ENCODE assay signal across 8 cellular contexts in the genomic region with DNA sequence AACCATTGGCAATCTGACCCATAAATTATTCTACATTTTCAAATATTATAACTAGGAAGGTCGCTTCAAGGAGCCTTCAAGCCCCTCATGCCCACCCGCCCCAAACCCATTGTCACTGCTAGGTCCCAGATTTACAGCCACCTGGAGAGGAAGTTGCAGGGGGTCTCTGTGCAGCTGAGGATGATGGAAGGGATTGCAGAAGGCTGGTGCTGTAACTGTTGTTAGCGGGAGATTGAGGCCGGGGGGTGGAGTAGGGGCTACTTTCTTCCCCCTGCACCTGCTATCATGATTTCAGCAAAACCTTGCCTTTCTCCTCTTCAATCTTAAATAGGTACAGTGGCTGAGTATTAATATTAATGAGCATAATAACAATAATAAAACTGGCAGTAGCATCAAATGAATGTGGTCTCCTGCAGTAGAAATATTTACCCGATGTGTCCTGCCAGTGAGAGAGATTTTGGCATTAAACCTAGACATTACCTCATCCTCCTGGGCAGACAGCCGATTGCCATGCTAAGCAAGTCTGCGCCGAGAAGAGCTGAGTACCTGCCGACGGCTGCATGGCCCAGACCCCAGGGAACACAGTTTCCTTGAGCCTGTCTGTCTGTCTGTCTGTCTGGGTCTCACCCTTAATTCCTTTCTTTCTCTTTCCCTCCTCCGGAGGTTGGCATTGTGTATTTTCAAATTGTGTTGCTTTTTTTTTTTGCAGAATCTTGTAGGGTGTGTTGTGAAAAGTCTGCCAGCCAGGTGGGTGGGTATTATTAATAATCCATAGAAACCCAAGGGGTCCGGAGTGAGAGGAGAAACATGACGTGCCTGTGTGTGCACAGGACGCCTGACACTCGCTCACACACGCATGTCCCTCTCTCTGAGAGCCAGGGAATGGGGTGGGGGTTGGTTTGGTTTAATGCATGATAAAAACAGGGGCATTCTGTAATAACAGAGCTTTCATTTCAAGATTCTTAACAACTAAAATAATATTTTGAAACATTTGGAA.
DNase-seq lines count a peak whose midpoint lies in the region; ATAC-seq, FAIRE-seq and TF ChIP-seq lines count a peak whose summit lies in the region.

No MANE protein-coding gene starts in this region.

- TF ChIP-seq CTCF in breast epithelium (IDR thresholded peaks at IDR 0.05): no peak

- peak; percentile 98 for FAIRE-seq in urothelium cell line (lab: Jason Lieb, UNC)

- H3K36me3 ChIP-seq in breast epithelium (no peaks in the 10 kb centered on the region), HAP-1 (replicated peaks) (no peaks in the 10 kb centered on the region)

- no peak for TF ChIP-seq POLR2A in breast epithelium (IDR thresholded peaks at IDR 0.05)

- in situ Hi-C loops in HAP-1 (cut with MboI; ENCODE audit: low sequenced_read_pairs): no loop called here

- peaks cover 6 to 7% of the 10 kb centered on the region in 2 donors for H3K4me1 ChIP-seq in breast epithelium
- no peaks in the 10 kb centered on the region for H3K4me1 ChIP-seq in HAP-1

- no peaks in the 10 kb centered on the region for H3K27me3 ChIP-seq in breast epithelium
- no peaks in the 10 kb centered on the region for H3K27me3 ChIP-seq in HAP-1 (ENCODE audit: low read depth)

- intact Hi-C loops in breast epithelium (cut with DNase I; ENCODE audit: low total_unique reads) (no loop called here), left colon (cut with DNase I, micrococcal nuclease) (no loop called here)

- peaks cover 0 to 5% of the 10 kb centered on the region in 2 donors for H3K9me3 ChIP-seq in breast epithelium
- H3K9me3 ChIP-seq in HAP-1: no peaks in the 10 kb centered on the region

- H3K4me3 ChIP-seq in breast epithelium: peak overlapping the region in 2 of 3 donors; percentile 6 to 16
- no peak overlapping the region for H3K4me3 ChIP-seq in HAP-1

- ATAC-seq in left colon (peak; percentile 49), HG03457 (IDR thresholded peaks at IDR 0.05; ENCODE audit: unreplicated experiment) (no peak)

- H3K27ac ChIP-seq in breast epithelium: peak overlapping the region in 1 of 2 donors; percentile 66

- DNase-seq in AG08396 (ENCODE audit: low spot score): peak; percentile 20
- DNase-seq in NCI-H1092 treated with DMSO at 0.1 percent for 48 hours (lab: John Stamatoyannopoulos, UW): peak; percentile 84
- peak; percentile 70 to 85 for DNase-seq in breast epithelium (ENCODE audit: low spot score in 2 of 2)
- DNase-seq in left colon: peak in 1 of 2 donors; percentile 16
- peak; percentile 99 for DNase-seq in urothelium cell line (ENCODE audit: low spot score)
- no peak for DNase-seq in HAP-1 (ENCODE audit: low spot score in 2 of 2)
- DNase-seq in germinal center (ENCODE audit: low spot score): no peak

Comparison
In these comparisons a context has a peak if more than half of its experiments do, and no peak if none do; other contexts are left out.
1. DNase-seq: peak in AG08396 (single experiment), NCI-H1092 treated with DMSO at 0.1 percent for 48 hours (single experiment), breast epithelium (2 of 2) and urothelium cell line (single experiment); none in HAP-1 (0 of 2) and germinal center (single experiment).